ENCODE assay signal across 10 cellular contexts in the genomic region with DNA sequence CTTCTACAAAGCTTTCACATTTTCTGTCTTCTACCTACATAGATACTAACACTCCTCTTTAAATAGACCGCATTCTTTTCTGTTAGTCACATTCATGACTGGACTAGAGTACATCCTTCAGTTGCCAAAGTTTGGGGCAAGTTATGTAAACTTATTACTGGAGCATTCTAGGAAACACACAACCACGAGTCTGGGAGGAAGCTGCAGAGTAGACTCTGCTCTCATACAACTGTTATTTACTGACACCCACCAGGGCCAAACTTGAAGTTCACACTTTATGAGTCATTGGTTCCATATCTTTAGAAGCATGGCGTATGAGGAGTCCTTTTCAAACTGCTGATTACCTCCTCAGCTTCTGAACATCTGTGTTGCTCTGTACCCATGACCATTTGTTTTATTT.
A peak's percentile ranks its signal among the peaks of the same experiment; 100 is the strongest.
DNase-seq lines count a peak whose midpoint lies in the region; TF ChIP-seq lines count a peak whose summit lies in the region.
"Had no signal": no experiment of that assay in that cellular context is flagged by ENCODE, and none has a peak within 500 bp of the region (broad histone marks: within the 10 kb centered on the region; RNA-seq: fewer than 3 reads in every experiment).

No MANE protein-coding gene starts in this region.

- in situ Hi-C loops in brain microvascular endothelial cell (cut with HindIII; ENCODE audit: low pct_ligation_motif_present, low sequenced_read_pairs): no loop called here

- H3K27ac ChIP-seq in brain microvascular endothelial cell (peak overlapping the region; percentile 69), subcutaneous abdominal adipose tissue (ENCODE audit: low read depth, low read length) (peak overlapping the region; percentile 27)

- H3K27me3 ChIP-seq in brain microvascular endothelial cell (replicated peaks): no peaks in the 10 kb centered on the region
- no peaks in the 10 kb centered on the region for H3K27me3 ChIP-seq in subcutaneous abdominal adipose tissue (ENCODE audit: control insufficient read depth in 5 of 5, insufficient read depth in 4 of 5, low read length in 5 of 5)

- H3K9ac ChIP-seq in subcutaneous abdominal adipose tissue (ENCODE audit: low read length in 5 of 5): no peak overlapping the region

- peak; percentile 9 for DNase-seq in NK-92 treated with Interleukin-12 subunit alpha and Interleukin-12 subunit beta, amount 100 ng/mL, for 24 hours (lab: John Stamatoyannopoulos, UW)
- no peak for DNase-seq in NK-92 (lab: John Stamatoyannopoulos, UW; ENCODE audit: unreplicated experiment)
- DNase-seq in brain microvascular endothelial cell: peak; percentile 98
- DNase-seq in kidney tubule cell (ENCODE audit: low spot score): peak; percentile 74
- no peak for DNase-seq in NCI-H1105 (lab: John Stamatoyannopoulos, UW)
- no peak for DNase-seq in GDM1 (lab: John Stamatoyannopoulos, UW)
- no peak for DNase-seq in stimulated activated CD4-positive, alpha-beta T cell treated with anti-CD3 and anti-CD28 coated beads, Interleukin-4, amount 100 ng/mL, for 1 hour
- DNase-seq: 8988T; central memory CD4-positive, alpha-beta T cell had no signal

- H3K36me3 ChIP-seq in brain microvascular endothelial cell (replicated peaks): no peaks in the 10 kb centered on the region
- H3K36me3 ChIP-seq in subcutaneous abdominal adipose tissue (ENCODE audit: control insufficient read depth in 5 of 5, insufficient read depth in 5 of 5, low read length in 5 of 5): no peaks in the 10 kb centered on the region

- H3K9me3 ChIP-seq in subcutaneous abdominal adipose tissue (ENCODE audit: control insufficient read depth in 5 of 5, low read length in 5 of 5): peaks cover 0 to 6% (median 0%) of the 10 kb centered on the region in 5 donors

- no peak for TF ChIP-seq CTCF in brain microvascular endothelial cell (IDR thresholded peaks at IDR 0.05; ENCODE audit: low read depth, low read length, missing control alignments)

- peaks cover 0 to 5% (median 0%) of the 10 kb centered on the region in 5 donors for H3K4me1 ChIP-seq in subcutaneous abdominal adipose tissue (ENCODE audit: control insufficient read depth in 5 of 5, insufficient read depth in 5 of 5, low read length in 5 of 5)

- H3K4me3 ChIP-seq in brain microvascular endothelial cell (ENCODE audit: low read depth, low read length) (no peak overlapping the region), subcutaneous abdominal adipose tissue (ENCODE audit: low read depth in 1 of 5, low read length in 5 of 5) (no peak overlapping the region)

Comparison
In these comparisons a context has a peak if more than half of its experiments do, and no peak if none do; other contexts are left out.
1. DNase-seq: peak in NK-92 treated with Interleukin-12 subunit alpha and Interleukin-12 subunit beta, amount 100 ng/mL, for 24 hours (single experiment), brain microvascular endothelial cell (single experiment) and kidney tubule cell (single experiment); none in NK-92 (single experiment), NCI-H1105 (single experiment), GDM1 (single experiment) and stimulated activated CD4-positive, alpha-beta T cell treated with anti-CD3 and anti-CD28 coated beads, Interleukin-4, amount 100 ng/mL, for 1 hour (single experiment).